15 cellular contexts compared by ENCODE assay signal in genomic region chr1:94702440-94702810, GRCh38.
A peak's percentile ranks its signal among the peaks of the same experiment; 100 is the strongest.
DNase-seq lines count a peak whose midpoint lies in the region; ATAC-seq, FAIRE-seq and TF ChIP-seq lines count a peak whose summit lies in the region.
"Had no signal": no experiment of that assay in that cellular context is flagged by ENCODE, and none has a peak within 500 bp of the region (broad histone marks: within the 10 kb centered on the region; RNA-seq: fewer than 3 reads in every experiment).

No MANE protein-coding gene starts in this region.

- no peak for TF ChIP-seq CTCF in HFF-Myc (IDR thresholded peaks at IDR 0.05; ENCODE audit: low read depth, low read length, missing control alignments)

- peak; percentile 65 for DNase-seq in HFF-Myc (ENCODE audit: extremely low read depth, low read depth)
- no peak for DNase-seq in left colon
- no peak for DNase-seq in activated T-cell treated with anti-CD3 and anti-CD28 coated beads, Interleukin-2, amount 50 U/mL, for 4 hours
- DNase-seq in NCI-H146 (lab: John Stamatoyannopoulos, UW) = no peak
- DNase-seq in mesenteric fat pad (ENCODE audit: low spot score) = no peak
- DNase-seq: activated CD4-positive, alpha-beta T cell treated with anti-CD3 and anti-CD28 coated beads for 48 hours; foreskin keratinocyte; KG1; kidney; NCI-H2081 treated with DMSO at 0.1 percent for 48 hours had no signal

- no peaks in the 10 kb centered on the region for H3K27me3 ChIP-seq in subcutaneous abdominal adipose tissue (ENCODE audit: control insufficient read depth in 5 of 5, insufficient read depth in 4 of 5, low read length in 5 of 5)
- H3K27me3 ChIP-seq: foreskin keratinocyte had no signal

- no peaks in the 10 kb centered on the region for H3K36me3 ChIP-seq in subcutaneous abdominal adipose tissue (ENCODE audit: control insufficient read depth in 5 of 5, insufficient read depth in 5 of 5, low read length in 5 of 5)

- peaks cover 2 to 16% (median 14%) of the 10 kb centered on the region in 5 donors for H3K4me1 ChIP-seq in subcutaneous abdominal adipose tissue (ENCODE audit: control insufficient read depth in 5 of 5, insufficient read depth in 5 of 5, low read length in 5 of 5)

- FAIRE-seq in endometrium (lab: Jason Lieb, UNC) = peak; percentile 92
- FAIRE-seq: kidney had no signal

- no peak overlapping the region for H3K9ac ChIP-seq in subcutaneous abdominal adipose tissue (ENCODE audit: low read length in 5 of 5)

- peaks cover 2% of the 10 kb centered on the region for H3K27me3 Mint-ChIP-seq in activated T-cell treated with anti-CD3 and anti-CD28 coated beads, Interleukin-2, amount 50 U/mL, for 4 hours (ENCODE audit: low read depth)
- H3K27me3 Mint-ChIP-seq: activated T-helper 17 cell treated with anti-CD3 and anti-CD28 coated beads, Interleukin-2, amount 50 U/mL, for 72 hours had no signal

- no peaks in the 10 kb centered on the region for H3K9me3 ChIP-seq in subcutaneous abdominal adipose tissue (ENCODE audit: control insufficient read depth in 5 of 5, low read length in 5 of 5)

- peak; percentile 23 for ATAC-seq in left colon
- no peak for ATAC-seq in activated T-cell treated with anti-CD3 and anti-CD28 coated beads, Interleukin-2, amount 50 U/mL, for 4 hours
- no peak for ATAC-seq in HG02884 (IDR thresholded peaks at IDR 0.05; ENCODE audit: unreplicated experiment)
- ATAC-seq: activated T-helper 17 cell treated with anti-CD3 and anti-CD28 coated beads, Interleukin-2, amount 50 U/mL, for 72 hours; foreskin keratinocyte had no signal

- H3K36me3 Mint-ChIP-seq in activated T-cell treated with anti-CD3 and anti-CD28 coated beads, Interleukin-2, amount 50 U/mL, for 4 hours (ENCODE audit: insufficient read depth) = no peaks in the 10 kb centered on the region
- H3K36me3 Mint-ChIP-seq: CD14-positive monocyte had no signal

- H3K4me3 ChIP-seq in HFF-Myc (replicated peaks; ENCODE audit: low read depth, low read length) (no peak overlapping the region), subcutaneous abdominal adipose tissue (ENCODE audit: low read depth in 1 of 5, low read length in 5 of 5) (no peak overlapping the region)

- no peak overlapping the region for H3K4me3 Mint-ChIP-seq in activated T-cell treated with anti-CD3 and anti-CD28 coated beads, Interleukin-2, amount 50 U/mL, for 4 hours
- H3K4me3 Mint-ChIP-seq: activated T-helper 17 cell treated with anti-CD3 and anti-CD28 coated beads, Interleukin-2, amount 50 U/mL, for 72 hours; CD14-positive monocyte had no signal

- no peaks in the 10 kb centered on the region for H3K9me3 Mint-ChIP-seq in activated T-cell treated with anti-CD3 and anti-CD28 coated beads, Interleukin-2, amount 50 U/mL, for 4 hours
- H3K9me3 Mint-ChIP-seq: activated T-helper 17 cell treated with anti-CD3 and anti-CD28 coated beads, Interleukin-2, amount 50 U/mL, for 72 hours; CD14-positive monocyte had no signal

- H3K4me1 Mint-ChIP-seq in activated T-cell treated with anti-CD3 and anti-CD28 coated beads, Interleukin-2, amount 50 U/mL, for 4 hours (ENCODE audit: low read depth) = no peaks in the 10 kb centered on the region
- H3K4me1 Mint-ChIP-seq: activated T-helper 17 cell treated with anti-CD3 and anti-CD28 coated beads, Interleukin-2, amount 50 U/mL, for 72 hours had no signal

- peak overlapping the region; percentile 52 for H3K27ac ChIP-seq in subcutaneous abdominal adipose tissue (ENCODE audit: low read depth, low read length)
- H3K27ac ChIP-seq: foreskin keratinocyte had no signal

- intact Hi-C loops in left colon (cut with DNase I, micrococcal nuclease) = no loop called here
